Comparison of ENCODE assay signal across 7 cellular contexts in the genomic region with DNA sequence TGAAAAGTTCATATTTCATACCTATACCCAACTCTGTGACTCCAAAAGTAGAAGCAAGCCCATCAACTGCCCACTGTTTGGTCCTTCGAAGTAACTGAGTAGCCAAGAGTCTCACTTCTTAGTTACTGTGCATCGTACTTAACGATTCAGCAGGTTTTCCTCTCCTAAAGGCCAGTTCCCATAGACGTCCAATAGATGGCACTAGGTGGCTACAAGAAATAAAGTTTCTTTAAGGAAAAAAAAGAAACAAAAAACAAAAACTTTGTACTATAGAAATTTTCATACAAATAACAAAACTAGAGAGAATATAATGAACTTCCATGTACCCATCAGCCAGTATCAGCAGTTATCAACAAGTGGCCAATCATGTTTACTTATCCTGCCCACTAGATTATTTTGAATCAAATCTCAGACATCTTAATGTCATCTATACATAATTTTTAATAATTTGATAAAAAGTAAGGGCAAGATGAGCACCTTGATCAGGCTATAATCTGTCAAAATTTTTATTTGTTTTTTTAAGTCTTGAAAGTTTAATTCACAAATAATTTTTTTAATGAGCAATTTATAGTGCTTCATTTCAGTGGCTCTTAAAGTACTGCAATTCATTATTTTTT.
DNase-seq lines count a peak whose midpoint lies in the region; ATAC-seq and TF ChIP-seq lines count a peak whose summit lies in the region.

No MANE protein-coding gene starts in this region.

- no peaks in the 10 kb centered on the region for H3K36me3 ChIP-seq in DOHH2 (ENCODE audit: control insufficient read depth, low read length)
- H3K36me3 ChIP-seq in upper lobe of right lung: no peaks in the 10 kb centered on the region

- H3K4me2 ChIP-seq in DOHH2 (ENCODE audit: low read length): no peak overlapping the region

- no peaks in the 10 kb centered on the region for H3K36me3 Mint-ChIP-seq in brain

- H3F3A ChIP-seq in DOHH2 (ENCODE audit: control insufficient read depth, insufficient read depth): no peaks in the 10 kb centered on the region

- H3K4me1 Mint-ChIP-seq in brain: peaks cover 4% of the 10 kb centered on the region

- no peaks in the 10 kb centered on the region for H4K20me1 ChIP-seq in DOHH2 (ENCODE audit: control insufficient read depth, insufficient read depth, low read depth, low read length)

- no peaks in the 10 kb centered on the region for H3K9me3 Mint-ChIP-seq in brain

- DNase-seq in NCI-H2227 treated with DMSO at 0.1 percent for 48 hours (lab: John Stamatoyannopoulos, UW): peak; percentile 26
- DNase-seq in kidney tubule cell (ENCODE audit: low spot score): peak; percentile 64
- no peak for DNase-seq in upper lobe of right lung
- DNase-seq in activated naive CD4-positive, alpha-beta T cell (lab: John Stamatoyannopoulos, UW): no peak

- H3K27ac Mint-ChIP-seq in brain: no peak overlapping the region

- ATAC-seq in GM21619 (IDR thresholded peaks at IDR 0.05; ENCODE audit: unreplicated experiment) (peak; percentile 64), upper lobe of right lung (peak; percentile 85)

- H3K27me3 ChIP-seq in DOHH2 (ENCODE audit: control insufficient read depth, low read length): no peaks in the 10 kb centered on the region
- H3K27me3 ChIP-seq in upper lobe of right lung: no peaks in the 10 kb centered on the region

- H3K4me3 Mint-ChIP-seq in brain: no peak overlapping the region

- TF ChIP-seq CTCF in DOHH2 (IDR thresholded peaks at IDR 0.05; ENCODE audit: low read depth, low read length, poor library complexity, severe bottlenecking) (peak; percentile 65), brain (conservative IDR thresholded peaks at IDR 0.05) (peak; percentile 74 to 82), upper lobe of right lung (IDR thresholded peaks at IDR 0.05) (peak; percentile 77)

- intact Hi-C loops in upper lobe of right lung (cut with DNase I): no loop called here

- H3K4me1 ChIP-seq in DOHH2 (ENCODE audit: control insufficient read depth, low read length) (no peaks in the 10 kb centered on the region), upper lobe of right lung (no peaks in the 10 kb centered on the region)

- H3K9me3 ChIP-seq in DOHH2 (ENCODE audit: control insufficient read depth, insufficient read depth, low read length) (no peaks in the 10 kb centered on the region), upper lobe of right lung (no peaks in the 10 kb centered on the region)

- H3K4me3 ChIP-seq in DOHH2 (ENCODE audit: low read length) (no peak overlapping the region), upper lobe of right lung (no peak overlapping the region)

- H3K79me2 ChIP-seq in DOHH2 (ENCODE audit: control insufficient read depth, low read length): no peaks in the 10 kb centered on the region

- no peaks in the 10 kb centered on the region for H3K27me3 Mint-ChIP-seq in brain

- no peak overlapping the region for H3K27ac ChIP-seq in DOHH2 (ENCODE audit: low read depth, low read length)
- H3K27ac ChIP-seq in upper lobe of right lung: no peak overlapping the region

- no peaks in the 10 kb centered on the region for H3K9me2 ChIP-seq in DOHH2 (replicated peaks; ENCODE audit: control insufficient read depth, low read length)

Comparison
In these comparisons a context has a peak if more than half of its experiments do, and no peak if none do; other contexts are left out.
1. DNase-seq: peak in NCI-H2227 treated with DMSO at 0.1 percent for 48 hours (single experiment) and kidney tubule cell (single experiment); none in upper lobe of right lung (single experiment) and activated naive CD4-positive, alpha-beta T cell (0 of 4).
2. Peak in every context shown above with its lines, with median percentiles within 50 percentile points of each other: CTCF ChIP-seq.